14 cellular contexts compared by ENCODE assay signal in genomic region chr10:58350619-58351323, GRCh38. TPM values are rescaled to one million over a fixed set of nuclear protein-coding genes. Genes with fewer than 3 reads are reported as not detected.
DNase-seq lines count a peak whose midpoint lies in the region; ATAC-seq, FAIRE-seq and TF ChIP-seq lines count a peak whose summit lies in the region.
"Had no signal": no experiment of that assay in that cellular context is flagged by ENCODE, and none has a peak within 500 bp of the region (broad histone marks: within the 10 kb centered on the region; RNA-seq: fewer than 3 reads in every experiment).

No MANE protein-coding gene starts in this region.

- H3K36me3 ChIP-seq in bronchial epithelial cell (ENCODE audit: control insufficient read depth, insufficient read depth, low read length) (no peaks in the 10 kb centered on the region), pancreas (no peaks in the 10 kb centered on the region), MG63 (no peaks in the 10 kb centered on the region)
- H3K36me3 ChIP-seq: left ventricle myocardium inferior had no signal

- H3K9me3 ChIP-seq in pancreas, result no peaks in the 10 kb centered on the region
- H3K9me3 ChIP-seq in MG63, result no peaks in the 10 kb centered on the region
- H3K9me3 ChIP-seq: left ventricle myocardium inferior had no signal

- ATAC-seq in pancreas (peak in 1 of 4 donors; percentile 29), HG02973 (IDR thresholded peaks at IDR 0.05; ENCODE audit: unreplicated experiment) (no peak)

- TF ChIP-seq CTCF in bronchial epithelial cell (IDR thresholded peaks at IDR 0.05; ENCODE audit: insufficient read depth, low read length, severe bottlenecking), result no peak
- TF ChIP-seq CTCF in pancreas (IDR thresholded peaks at IDR 0.05), result no peak

- no peak overlapping the region for H3K4me3 ChIP-seq in bronchial epithelial cell (ENCODE audit: low read depth, low read length)
- H3K4me3 ChIP-seq in pancreas, result no peak overlapping the region
- no peak overlapping the region for H3K4me3 ChIP-seq in MG63
- H3K4me3 ChIP-seq: BLaER1 treated with 17β-estradiol and CSF1 and Interleukin-3, amounts not matched to agents 10 nM and 100 nM; left ventricle myocardium inferior had no signal

- FAIRE-seq in bronchial epithelial cell (lab: Jason Lieb, UNC) (no peak), pancreas (lab: Jason Lieb, UNC) (peak; percentile 9)

- WGBS in pancreas, 2 donors, result 80 to 85% methylated on average over 6 of the region's 6 CpGs

- DNase-seq in GF-D8 (lab: John Stamatoyannopoulos, UW) (peak; percentile 83), NCI-H146 treated with DMSO at 0.1 percent for 48 hours (lab: John Stamatoyannopoulos, UW; ENCODE audit: unreplicated experiment) (peak; percentile 4), bronchial epithelial cell (ENCODE audit: low read depth) (peak; percentile 66), pancreas (no peak), MG63 (no peak), AG20443 (ENCODE audit: low spot score) (no peak)
- DNase-seq: activated CD4-positive, alpha-beta T cell treated with anti-CD3 and anti-CD28 coated beads for 4 hours; activated naive CD4-positive, alpha-beta T cell treated with anti-CD3 and anti-CD28 coated beads, Interleukin-2, amount 10 ng/mL, durations not matched to agents 7 days and 5 days; DMS79 treated with DMSO at 0.1 percent for 48 hours; left ventricle myocardium inferior; NCI-H1930; NCI-H526 treated with DMSO at 0.1 percent for 48 hours had no signal

- H3K27me3 ChIP-seq in bronchial epithelial cell (ENCODE audit: control insufficient read depth, insufficient read depth, low read length) (no peaks in the 10 kb centered on the region), pancreas (no peaks in the 10 kb centered on the region), MG63 (no peaks in the 10 kb centered on the region)
- H3K27me3 ChIP-seq: BLaER1 treated with 17β-estradiol and CSF1 and Interleukin-3, amounts not matched to agents 10 nM and 100 nM had no signal

- peaks cover 0 to 11% (median 9%) of the 10 kb centered on the region in 3 donors for H3K4me1 ChIP-seq in pancreas

- no peak overlapping the region for H3K27ac ChIP-seq in pancreas
- H3K27ac ChIP-seq: left ventricle myocardium inferior had no signal

- intact Hi-C loops in pancreas (cut with DNase I), result no loop called here

RNA-seq across cellular contexts. Expression of gene UBE2D1, which starts 16.0 kb away (rescaled TPM):
- total RNA-seq in bronchial epithelial cell (6.7 and 7.6 TPM in 2 replicates), pancreas (1 to 10 TPM; 2.5 to 8.9 (median 2.9) TPM)
- 1 to 10 TPM; 2.9 to 6.2 TPM for polyA plus RNA-seq in pancreas
- total RNA-seq in MG63 (2014; rRNA removed; shearing (Covaris generic); ENCODE audit: low replicate concordance), result 10.4 and 23.6 TPM in 2 replicates

RNA-seq across cellular contexts. Expression of gene TFAM, which starts 34.4 kb away (rescaled TPM):
- total RNA-seq in bronchial epithelial cell, result 31.9 and 36.1 TPM in 2 replicates
- 10 to 100 TPM in 5 of 6 donors, 1 to 10 TPM in 1; 8.7 to 17.1 (median 13.5) TPM for total RNA-seq in pancreas
- 1 to 10 TPM; 2.1 to 5.8 TPM for polyA plus RNA-seq in pancreas
- 27.1 and 35.8 TPM in 2 replicates for total RNA-seq in MG63 (2014; rRNA removed; shearing (Covaris generic); ENCODE audit: low replicate concordance)

Comparison
In these comparisons a context has a peak if more than half of its experiments do, and no peak if none do; other contexts are left out.
1. DNase-seq: peak in GF-D8 (single experiment), NCI-H146 treated with DMSO at 0.1 percent for 48 hours (single experiment) and bronchial epithelial cell (single experiment); none in pancreas (0 of 6), MG63 (single experiment) and AG20443 (single experiment).